ENCODE assay signal across 1 cellular context in the genomic region with DNA sequence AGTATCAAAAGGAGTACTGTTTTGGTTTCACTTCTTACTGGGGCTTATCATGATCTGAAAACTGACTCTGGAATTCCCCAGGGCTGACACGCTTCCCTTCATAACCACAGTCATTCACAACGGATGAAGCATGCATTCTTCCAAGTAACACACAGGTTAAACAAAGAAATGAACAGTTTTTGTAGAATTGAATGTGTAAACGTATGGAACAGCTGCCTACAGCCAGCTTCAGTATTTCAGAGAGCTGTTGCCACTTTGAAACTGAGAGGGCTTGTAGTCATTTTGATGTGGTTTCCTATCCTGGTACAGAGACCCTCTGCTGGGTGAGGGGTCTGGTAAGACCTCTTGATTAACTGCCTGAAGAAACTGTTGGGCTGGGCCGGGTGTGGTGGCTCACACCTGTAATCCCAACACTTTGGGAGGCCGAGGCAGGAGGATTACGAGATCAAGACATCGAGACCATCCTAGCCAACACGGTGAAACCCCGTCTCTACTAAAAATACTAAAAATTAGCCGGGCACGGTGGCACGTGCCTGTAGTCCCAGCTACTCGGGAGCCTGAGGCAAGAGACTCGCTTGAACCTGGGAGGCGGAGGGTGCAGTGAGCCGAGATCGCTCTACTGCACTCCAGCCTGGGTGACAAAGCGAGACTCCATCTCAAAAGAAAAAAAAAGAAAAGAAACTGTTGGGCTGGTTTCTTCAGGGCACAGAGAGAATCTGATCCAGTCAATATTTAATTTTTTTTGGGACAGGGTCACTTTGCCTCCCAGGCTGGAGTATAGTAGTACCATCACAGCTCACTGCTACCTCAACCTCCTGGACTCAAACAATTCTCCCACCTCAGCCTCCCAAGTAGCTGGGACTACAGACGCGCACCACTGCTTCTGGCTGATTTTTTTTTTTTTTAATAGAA.
TF ChIP-seq lines count a peak whose summit lies in the region.

No MANE protein-coding gene starts in this region.

TF ChIP-seq in IMR-90, 13 proteins besides CTCF, POLR2A, EP300 and RAD21 (continued from another document):
- TF ChIP-seq RFX5 (IDR thresholded peaks at IDR 0.05; ENCODE audit: low read depth, low read length) (no peak), MXI1 (IDR thresholded peaks at IDR 0.05; ENCODE audit: borderline replicate concordance, low read depth, low read length) (no peak), MAFK (IDR thresholded peaks at IDR 0.05; ENCODE audit: low read depth, low read length) (no peak), FOS (IDR thresholded peaks at IDR 0.05; ENCODE audit: low read depth, low read length) (peak; percentile 47)
